In genomic region chr1:210582186-210582981, GRCh38 we compare ENCODE assay signal across 13 cellular contexts.
DNase-seq lines count a peak whose midpoint lies in the region; ATAC-seq and TF ChIP-seq lines count a peak whose summit lies in the region.
"Had no signal": no experiment of that assay in that cellular context is flagged by ENCODE, and none has a peak within 500 bp of the region (broad histone marks: within the 10 kb centered on the region; RNA-seq: fewer than 3 reads in every experiment).

No MANE protein-coding gene starts in this region.

- no peak overlapping the region for H4K91ac ChIP-seq in neuronal stem cell (ENCODE audit: low read depth, low read length, poor library complexity)

- no peak overlapping the region for H2AFZ ChIP-seq in neuronal stem cell (ENCODE audit: low read length)

- H2BK12ac ChIP-seq in neuronal stem cell (ENCODE audit: low read length): no peak overlapping the region

- WGBS in neuronal stem cell (ENCODE audit: extremely low coverage in 2 of 2, insufficient read length in 2 of 2, insufficient replicate concordance in 1 of 2), 2 donors: no CpG with 5 or more reads among the region's 10 CpGs

- no peak overlapping the region for H3K14ac ChIP-seq in neuronal stem cell (ENCODE audit: low read length)

- H2BK120ac ChIP-seq in neuronal stem cell (ENCODE audit: low read depth, low read length): no peak overlapping the region

- H3K23ac ChIP-seq in neuronal stem cell (ENCODE audit: low read depth, low read length, poor library complexity): no peak overlapping the region

- H3K18ac ChIP-seq in neuronal stem cell (ENCODE audit: low read length): no peak overlapping the region

- ATAC-seq in CD8-positive, alpha-beta T cell: peak; percentile 51
- peak; percentile 47 for ATAC-seq in GM19468 (IDR thresholded peaks at IDR 0.05; ENCODE audit: extremely low read depth, unreplicated experiment)
- ATAC-seq in activated CD8-positive, alpha-beta T cell treated with anti-CD3 and anti-CD28 coated beads, Interleukin-2, amount 10 ng/mL, durations not matched to agents 7 days and 5 days: peak; percentile 80
- ATAC-seq: upper lobe of right lung had no signal

- H3K79me1 ChIP-seq in neuronal stem cell (ENCODE audit: low read depth, low read length): no peaks in the 10 kb centered on the region

- peak overlapping the region; percentile 53 for H3K27ac Mint-ChIP-seq in CD8-positive, alpha-beta T cell
- peak overlapping the region; percentile 43 for H3K27ac Mint-ChIP-seq in activated CD8-positive, alpha-beta T cell treated with anti-CD3 and anti-CD28 coated beads, Interleukin-2, amount 10 ng/mL, durations not matched to agents 7 days and 5 days

- H4K8ac ChIP-seq in neuronal stem cell (ENCODE audit: low read depth, low read length): no peak overlapping the region

- H3K36me3 Mint-ChIP-seq in CD8-positive, alpha-beta T cell: no peaks in the 10 kb centered on the region
- no peaks in the 10 kb centered on the region for H3K36me3 Mint-ChIP-seq in activated CD8-positive, alpha-beta T cell treated with anti-CD3 and anti-CD28 coated beads, Interleukin-2, amount 10 ng/mL, durations not matched to agents 7 days and 5 days (ENCODE audit: low read depth)

- H3K4me1 Mint-ChIP-seq in CD8-positive, alpha-beta T cell (ENCODE audit: low read depth): peaks cover 15% of the 10 kb centered on the region
- peaks cover 16% of the 10 kb centered on the region for H3K4me1 Mint-ChIP-seq in activated CD8-positive, alpha-beta T cell treated with anti-CD3 and anti-CD28 coated beads, Interleukin-2, amount 10 ng/mL, durations not matched to agents 7 days and 5 days (ENCODE audit: low read depth)

- H3K9me3 Mint-ChIP-seq in CD8-positive, alpha-beta T cell: no peaks in the 10 kb centered on the region
- H3K9me3 Mint-ChIP-seq in activated CD8-positive, alpha-beta T cell treated with anti-CD3 and anti-CD28 coated beads, Interleukin-2, amount 10 ng/mL, durations not matched to agents 7 days and 5 days (ENCODE audit: insufficient read depth): no peaks in the 10 kb centered on the region

- intact Hi-C loops in CD8-positive, alpha-beta T cell (cut with DNase I, micrococcal nuclease): loop anchor here (5.0 to 10.0 kb wide), 4 partner anchors 672 to 1075 kb away; partner anchors contain the start of gene RCOR3 (in 1 of the 2)

- no peaks in the 10 kb centered on the region for H3K27me3 ChIP-seq in CD8-positive, alpha-beta T cell (ENCODE audit: insufficient read depth, low read length)
- H3K27me3 ChIP-seq in neuronal stem cell (ENCODE audit: control insufficient read depth in 3 of 3, insufficient read depth in 3 of 3, low read depth in 1 of 3, low read length in 3 of 3): no peaks in the 10 kb centered on the region
- H3K27me3 ChIP-seq: upper lobe of right lung had no signal

- H3K4me3 ChIP-seq in CD8-positive, alpha-beta T cell (ENCODE audit: low read depth, low read length): no peak overlapping the region
- peak overlapping the region; percentile 30 for H3K4me3 ChIP-seq in Jurkat, Clone E6-1 (ENCODE audit: low read length)
- H3K4me3 ChIP-seq in neuronal stem cell (ENCODE audit: low read length in 2 of 2): no peak overlapping the region
- H3K4me3 ChIP-seq: upper lobe of right lung had no signal

- no peak for DNase-seq in CD8-positive, alpha-beta T cell
- DNase-seq in Jurkat, Clone E6-1 (ENCODE audit: low read depth, low spot score): peak; percentile 96
- DNase-seq in activated CD8-positive, alpha-beta T cell treated with anti-CD3 and anti-CD28 coated beads, Interleukin-2, amount 10 ng/mL, durations not matched to agents 7 days and 5 days: peak; percentile 24
- DNase-seq in DMS114 treated with DMSO at 0.1 percent for 48 hours (lab: John Stamatoyannopoulos, UW; ENCODE audit: unreplicated experiment) (no peak), neuronal stem cell (ENCODE audit: low spot score) (no peak), cerebellum (ENCODE audit: low spot score) (no peak), NCI-H1694 treated with DMSO at 0.1 percent for 48 hours (lab: John Stamatoyannopoulos, UW) (no peak)
- DNase-seq: NCI-H2081, SIG-M5, upper lobe of right lung had no signal

- no peaks in the 10 kb centered on the region for H3K36me3 ChIP-seq in CD8-positive, alpha-beta T cell (ENCODE audit: insufficient read depth, low read length)
- H3K36me3 ChIP-seq in neuronal stem cell (replicated peaks in 1 of 2; ENCODE audit: control insufficient read depth in 2 of 2, insufficient read depth in 2 of 2, low read length in 2 of 2): no peaks in the 10 kb centered on the region
- H3K36me3 ChIP-seq: upper lobe of right lung had no signal

- H3K4me1 ChIP-seq in CD8-positive, alpha-beta T cell (ENCODE audit: insufficient read depth, low read length): peaks cover 4% of the 10 kb centered on the region
- peaks cover 0 to 2% of the 10 kb centered on the region in 2 donors for H3K4me1 ChIP-seq in neuronal stem cell (ENCODE audit: control insufficient read depth in 2 of 2, insufficient read depth in 1 of 2, low read depth in 1 of 2, low read length in 2 of 2)
- H3K4me1 ChIP-seq: upper lobe of right lung had no signal

- H3K9me3 ChIP-seq in CD8-positive, alpha-beta T cell (ENCODE audit: low read length): no peaks in the 10 kb centered on the region
- H3K9me3 ChIP-seq in neuronal stem cell (replicated peaks in 1 of 2; ENCODE audit: control insufficient read depth in 2 of 2, insufficient read depth in 1 of 2, low read depth in 1 of 2, low read length in 2 of 2): no peaks in the 10 kb centered on the region
- H3K9me3 ChIP-seq: upper lobe of right lung had no signal

- no peak overlapping the region for H2BK5ac ChIP-seq in neuronal stem cell (ENCODE audit: low read length)

- no peak overlapping the region for H3K4me3 Mint-ChIP-seq in CD8-positive, alpha-beta T cell
- H3K4me3 Mint-ChIP-seq in activated CD8-positive, alpha-beta T cell treated with anti-CD3 and anti-CD28 coated beads, Interleukin-2, amount 10 ng/mL, durations not matched to agents 7 days and 5 days: no peak overlapping the region

- no peak overlapping the region for H2BK15ac ChIP-seq in neuronal stem cell (ENCODE audit: low read length)

- no peak overlapping the region for H3K4me2 ChIP-seq in neuronal stem cell (ENCODE audit: insufficient read depth, low read length, poor library complexity, severe bottlenecking)
- H3K4me2 ChIP-seq: KMS-11 had no signal

- CTCF ChIA-PET in CD8-positive, alpha-beta T cell (lab: Charles Lee): interaction anchor here (1.5 kb wide), 1 partner anchor 552 kb away, joined by 5 read pairs; the partner anchor contains the start of gene KCNH1
- CTCF ChIA-PET in activated CD8-positive, alpha-beta T cell treated with anti-CD3 and anti-CD28 coated beads, Interleukin-2, amount 10 ng/mL, durations not matched to agents 7 days and 5 days (lab: Charles Lee): interaction anchor here (0.6 to 11.5 kb wide), 6 partner anchors 93 to 894 kb away, joined by 3 to 95 read pairs (median 4); partner anchors contain the start of gene KCNH1

- H3K27me3 Mint-ChIP-seq in CD8-positive, alpha-beta T cell (ENCODE audit: low read depth): no peaks in the 10 kb centered on the region
- H3K27me3 Mint-ChIP-seq in activated CD8-positive, alpha-beta T cell treated with anti-CD3 and anti-CD28 coated beads, Interleukin-2, amount 10 ng/mL, durations not matched to agents 7 days and 5 days (ENCODE audit: low read depth): peaks cover 8% of the 10 kb centered on the region

- POLR2A ChIA-PET in CD8-positive, alpha-beta T cell (lab: Charles Lee): no interaction called here
- POLR2A ChIA-PET in activated CD8-positive, alpha-beta T cell treated with anti-CD3 and anti-CD28 coated beads, Interleukin-2, amount 10 ng/mL, durations not matched to agents 7 days and 5 days (lab: Charles Lee): no interaction called here

- H2AK5ac ChIP-seq in neuronal stem cell (ENCODE audit: low read depth, low read length): no peak overlapping the region

- no peak overlapping the region for H3K9ac ChIP-seq in neuronal stem cell (ENCODE audit: low read depth, low read length, poor library complexity)
- H3K9ac ChIP-seq: KMS-11 had no signal

- H3K4ac ChIP-seq in neuronal stem cell (ENCODE audit: low read length): no peak overlapping the region

- H3K27ac ChIP-seq in CD8-positive, alpha-beta T cell (ENCODE audit: low read depth, low read length): no peak overlapping the region
- H3K27ac ChIP-seq in neuronal stem cell (replicated peaks; ENCODE audit: low read length): no peak overlapping the region
- H3K27ac ChIP-seq: KMS-11, upper lobe of right lung, VCaP had no signal

- no peak for TF ChIP-seq CTCF in CD8-positive, alpha-beta T cell (IDR thresholded peaks at IDR 0.05)

Comparison
In these comparisons a context has a peak if more than half of its experiments do, and no peak if none do; other contexts are left out.
1. DNase-seq: peak in Jurkat, Clone E6-1 (single experiment) and activated CD8-positive, alpha-beta T cell treated with anti-CD3 and anti-CD28 coated beads, Interleukin-2, amount 10 ng/mL, durations not matched to agents 7 days and 5 days (single experiment); none in CD8-positive, alpha-beta T cell (0 of 7), DMS114 treated with DMSO at 0.1 percent for 48 hours (single experiment), neuronal stem cell (single experiment), cerebellum (single experiment) and NCI-H1694 treated with DMSO at 0.1 percent for 48 hours (single experiment).
2. Peak in every context shown above with its lines, with median percentiles within 50 percentile points of each other: ATAC-seq.